ENCODE assay signal across 13 cellular contexts in the genomic region with DNA sequence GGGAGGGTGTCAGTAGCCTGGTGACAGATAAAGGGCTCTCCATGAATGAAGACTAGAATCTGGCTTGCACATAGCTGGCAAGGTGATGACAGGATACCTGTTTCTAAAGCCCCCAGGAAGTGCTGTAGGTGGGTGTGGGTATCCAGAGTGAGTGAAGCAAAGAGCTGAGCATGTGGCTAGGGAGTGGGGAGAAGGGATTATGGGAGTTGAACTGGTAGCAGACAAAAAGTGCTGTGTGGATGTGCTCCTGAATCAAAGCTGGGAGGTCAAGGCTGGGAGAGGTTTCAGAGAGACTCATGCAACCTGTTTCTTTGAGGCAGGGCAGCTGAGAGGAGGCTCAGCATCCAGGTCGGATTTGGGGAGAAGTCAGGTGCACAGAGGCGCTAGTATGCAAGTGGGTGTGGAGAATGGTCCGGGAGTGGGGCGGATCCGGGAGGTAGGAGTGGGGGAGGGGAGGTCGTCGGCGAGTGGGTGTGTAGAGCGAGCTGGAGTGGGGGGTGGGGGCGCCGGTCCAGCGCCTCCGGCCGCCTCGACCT. TPM values are rescaled to one million over a fixed set of nuclear protein-coding genes. Genes with fewer than 3 reads are reported as not detected.
DNase-seq lines count a peak whose midpoint lies in the region; ATAC-seq and TF ChIP-seq lines count a peak whose summit lies in the region.
"Had no signal": no experiment of that assay in that cellular context is flagged by ENCODE, and none has a peak within 500 bp of the region (broad histone marks: within the 10 kb centered on the region; RNA-seq: fewer than 3 reads in every experiment).

No MANE protein-coding gene starts in this region.

- H3K4me2 ChIP-seq in H9 (ENCODE audit: insufficient read depth, insufficient read length, low read length) (peak overlapping the region; percentile 100), smooth muscle cell (peak overlapping the region; percentile 86)

- no peaks in the 10 kb centered on the region for H3F3A ChIP-seq in smooth muscle cell (ENCODE audit: low read depth)

- no peak overlapping the region for H2BK20ac ChIP-seq in H9 (ENCODE audit: low read depth, low read length, poor library complexity, severe bottlenecking)

- H3K4me1 Mint-ChIP-seq in H9, result peaks cover 9 to 12% of the 10 kb centered on the region in 2 experiments
- H3K4me1 Mint-ChIP-seq: activated naive CD8-positive, alpha-beta T cell treated with anti-CD3 and anti-CD28 coated beads, Interleukin-2, amount 50 U/mL, for 24 hours had no signal

- no peak overlapping the region for H2BK15ac ChIP-seq in H9 (ENCODE audit: low read depth, low read length)

- no peak overlapping the region for H3K27ac ChIP-seq in H9 (ENCODE audit: insufficient read length, low read depth, low read length)
- no peak overlapping the region for H3K27ac ChIP-seq in smooth muscle cell (ENCODE audit: low read depth)
- H3K27ac ChIP-seq: foreskin keratinocyte, pancreas had no signal

- peak overlapping the region; percentile 81 to 93 for H3K4me3 Mint-ChIP-seq in H9
- H3K4me3 Mint-ChIP-seq: activated CD4-positive, alpha-beta T cell treated with anti-CD3 and anti-CD28 coated beads for 36 hours; activated naive CD8-positive, alpha-beta T cell treated with anti-CD3 and anti-CD28 coated beads, Interleukin-2, amount 50 U/mL, for 24 hours had no signal

- H3K14ac ChIP-seq in H9 (ENCODE audit: insufficient read depth, low read length), result no peak overlapping the region

- in situ Hi-C loops in astrocyte of the spinal cord (cut with HindIII; ENCODE audit: low sequenced_read_pairs), result no loop called here

- H4K91ac ChIP-seq in H9 (ENCODE audit: insufficient read length, low read depth, low read length), result no peak overlapping the region

- H3K18ac ChIP-seq in H9 (ENCODE audit: insufficient read length, low read depth, low read length), result no peak overlapping the region

- H3K36me3 ChIP-seq in smooth muscle cell (ENCODE audit: low read depth), result no peaks in the 10 kb centered on the region
- H3K36me3 ChIP-seq: pancreas had no signal

- H2BK5ac ChIP-seq in H9 (ENCODE audit: insufficient read length, low read length), result no peak overlapping the region

- H3K4me3 ChIP-seq in astrocyte of the spinal cord (ENCODE audit: low read depth, low read length) (peak overlapping the region; percentile 23), smooth muscle cell (peak overlapping the region; percentile 49)

- peaks cover 4% of the 10 kb centered on the region; the same call in 1 of the 2 replicates for H3K27me3 Mint-ChIP-seq in H9 (ENCODE audit: low read depth)

- peaks cover 0 to 5% (median 0%) of the 10 kb centered on the region in 3 experiments; a peak in 2 of 7 replicates for H3K36me3 Mint-ChIP-seq in H9 (ENCODE audit: insufficient read depth in 1 of 3, low read depth in 3 of 3)

- no peak for ATAC-seq in GM19463 (IDR thresholded peaks at IDR 0.05; ENCODE audit: unreplicated experiment)
- ATAC-seq: activated CD4-positive, alpha-beta T cell treated with anti-CD3 and anti-CD28 coated beads for 36 hours; activated naive CD8-positive, alpha-beta T cell treated with anti-CD3 and anti-CD28 coated beads, Interleukin-2, amount 50 U/mL, for 24 hours had no signal

- H4K5ac ChIP-seq in H9 (ENCODE audit: insufficient read length, low read depth, low read length), result no peak overlapping the region

- peaks cover 19% of the 10 kb centered on the region for H3K27me3 ChIP-seq in H9 (ENCODE audit: insufficient read depth, low read length)
- peaks cover 99% of the 10 kb centered on the region for H3K27me3 ChIP-seq in smooth muscle cell (ENCODE audit: low read depth)

- no peak overlapping the region for H3K23ac ChIP-seq in H9 (ENCODE audit: insufficient read length, low read depth, low read length)

- H3K4me1 ChIP-seq in H9 (ENCODE audit: insufficient read depth, low read length) (no peaks in the 10 kb centered on the region), smooth muscle cell (ENCODE audit: low read depth) (peaks cover 5% of the 10 kb centered on the region)
- H3K4me1 ChIP-seq: foreskin keratinocyte, pancreas had no signal

- peaks cover 11% of the 10 kb centered on the region for H3K23me2 ChIP-seq in H9 (ENCODE audit: insufficient read length, low read depth, low read length, poor library complexity, severe bottlenecking)

- no peak overlapping the region for H3K27ac Mint-ChIP-seq in H9
- H3K27ac Mint-ChIP-seq: activated CD4-positive, alpha-beta T cell treated with anti-CD3 and anti-CD28 coated beads for 36 hours; activated naive CD8-positive, alpha-beta T cell treated with anti-CD3 and anti-CD28 coated beads, Interleukin-2, amount 50 U/mL, for 24 hours had no signal

- H2AFZ ChIP-seq in H9 (ENCODE audit: low read length) (no peak overlapping the region), smooth muscle cell (ENCODE audit: low read depth) (no peak overlapping the region)

- no peaks in the 10 kb centered on the region for H3K9me3 Mint-ChIP-seq in H9
- H3K9me3 Mint-ChIP-seq: activated naive CD8-positive, alpha-beta T cell treated with anti-CD3 and anti-CD28 coated beads, Interleukin-2, amount 50 U/mL, for 24 hours had no signal

- TF ChIP-seq CTCF in H9 (conservative IDR thresholded peaks at IDR 0.05) (no peak), astrocyte of the spinal cord (IDR thresholded peaks at IDR 0.05; ENCODE audit: low read depth, low read length) (no peak), smooth muscle cell (IDR thresholded peaks at IDR 0.05; ENCODE audit: borderline replicate concordance, insufficient read depth, poor library complexity, severe bottlenecking) (no peak)

- H4K20me1 ChIP-seq in H9 (ENCODE audit: control insufficient read depth, insufficient read depth, insufficient read length) (no peaks in the 10 kb centered on the region), smooth muscle cell (ENCODE audit: low read depth) (no peaks in the 10 kb centered on the region)

- no peak overlapping the region for H2AK5ac ChIP-seq in H9 (ENCODE audit: insufficient read length, low read length)

- H4K8ac ChIP-seq in H9 (replicated peaks; ENCODE audit: insufficient read length, low read depth, low read length), result no peak overlapping the region

- no peak overlapping the region for H3T11ph ChIP-seq in H9 (ENCODE audit: low read length)

- WGBS in H9 (ENCODE audit: extremely low coverage, insufficient read length, low lambda C conversion rate), result no CpG with 5 or more reads among the region's 15 CpGs
- WGBS in smooth muscle cell (ENCODE audit: low lambda C conversion rate), result 8% methylated on average over 7 of the region's 15 CpGs

- H3K56ac ChIP-seq in H9 (ENCODE audit: insufficient read length, low read depth, low read length), result no peak overlapping the region

- H3K79me2 ChIP-seq in H9 (ENCODE audit: insufficient read depth, low read length) (no peaks in the 10 kb centered on the region), smooth muscle cell (ENCODE audit: low read depth) (no peaks in the 10 kb centered on the region)

- no peak overlapping the region for H2BK120ac ChIP-seq in H9 (ENCODE audit: low read depth, low read length, poor library complexity, severe bottlenecking)

- no peak overlapping the region for H2BK12ac ChIP-seq in H9 (ENCODE audit: insufficient read length, low read depth, low read length)

- H3K9ac ChIP-seq in H9 (ENCODE audit: extremely low read depth, insufficient read length, low read length) (peak overlapping the region; percentile 46), smooth muscle cell (ENCODE audit: low read depth) (no peak overlapping the region)

- no peak overlapping the region for H3K4ac ChIP-seq in H9 (ENCODE audit: low read depth, low read length)

- no peaks in the 10 kb centered on the region for H3K79me1 ChIP-seq in H9 (ENCODE audit: insufficient read depth, low read depth, low read length, poor library complexity, severe bottlenecking)

- H3K9me3 ChIP-seq in H9 (ENCODE audit: control insufficient read depth, low read depth, low read length), result no peaks in the 10 kb centered on the region
- no peaks in the 10 kb centered on the region for H3K9me3 ChIP-seq in smooth muscle cell (replicated peaks; ENCODE audit: low read depth)
- H3K9me3 ChIP-seq: pancreas had no signal

- DNase-seq in H9, result no peak
- no peak for DNase-seq in astrocyte of the spinal cord (ENCODE audit: low read depth, low spot score)
- peak; percentile 12 for DNase-seq in iPS-NIHi7 (ENCODE audit: extremely low spot score)
- DNase-seq in smooth muscle cell (lab: John Stamatoyannopoulos, UW; ENCODE audit: unreplicated experiment), result no peak
- DNase-seq in SHP77 (lab: John Stamatoyannopoulos, UW), result no peak
- no peak for DNase-seq in NCI-H187 (lab: John Stamatoyannopoulos, UW)
- no peak for DNase-seq in NCI-H1694 (lab: John Stamatoyannopoulos, UW)
- DNase-seq: activated CD4-positive, alpha-beta T cell treated with anti-CD3 and anti-CD28 coated beads for 36 hours; activated naive CD8-positive, alpha-beta T cell treated with anti-CD3 and anti-CD28 coated beads, Interleukin-2, amount 50 U/mL, for 24 hours; foreskin keratinocyte; stimulated activated CD8-positive, alpha-beta memory T cell treated with anti-CD3 and anti-CD28 coated beads, Interleukin-4, amount 100 ng/mL, for 48 hours had no signal

RNA-seq across cellular contexts. Expression of a gene that starts 0.6 kb away (rescaled TPM):
- total RNA-seq in H9 (2021) (0.94 and 0.98 TPM in 2 replicates), smooth muscle cell (0.04 TPM in 1 of 2 replicates, not detected in the other)
- not detected in 2 replicates for polyA plus RNA-seq in smooth muscle cell
- total RNA-seq: activated CD4-positive, alpha-beta T cell treated with anti-CD3 and anti-CD28 coated beads for 36 hours had no signal
- polyA plus RNA-seq: foreskin keratinocyte had no signal

RNA-seq across cellular contexts. Expression of a gene that starts 6.8 kb away (rescaled TPM):
- total RNA-seq in H9 (2021) (not detected in 2 replicates), smooth muscle cell (0.72 TPM in 1 of 2 replicates, not detected in the other)
- polyA plus RNA-seq in smooth muscle cell, result not detected in 2 replicates
- total RNA-seq: activated CD4-positive, alpha-beta T cell treated with anti-CD3 and anti-CD28 coated beads for 36 hours had no signal
